8 cellular contexts compared by ENCODE assay signal in the genomic region with DNA sequence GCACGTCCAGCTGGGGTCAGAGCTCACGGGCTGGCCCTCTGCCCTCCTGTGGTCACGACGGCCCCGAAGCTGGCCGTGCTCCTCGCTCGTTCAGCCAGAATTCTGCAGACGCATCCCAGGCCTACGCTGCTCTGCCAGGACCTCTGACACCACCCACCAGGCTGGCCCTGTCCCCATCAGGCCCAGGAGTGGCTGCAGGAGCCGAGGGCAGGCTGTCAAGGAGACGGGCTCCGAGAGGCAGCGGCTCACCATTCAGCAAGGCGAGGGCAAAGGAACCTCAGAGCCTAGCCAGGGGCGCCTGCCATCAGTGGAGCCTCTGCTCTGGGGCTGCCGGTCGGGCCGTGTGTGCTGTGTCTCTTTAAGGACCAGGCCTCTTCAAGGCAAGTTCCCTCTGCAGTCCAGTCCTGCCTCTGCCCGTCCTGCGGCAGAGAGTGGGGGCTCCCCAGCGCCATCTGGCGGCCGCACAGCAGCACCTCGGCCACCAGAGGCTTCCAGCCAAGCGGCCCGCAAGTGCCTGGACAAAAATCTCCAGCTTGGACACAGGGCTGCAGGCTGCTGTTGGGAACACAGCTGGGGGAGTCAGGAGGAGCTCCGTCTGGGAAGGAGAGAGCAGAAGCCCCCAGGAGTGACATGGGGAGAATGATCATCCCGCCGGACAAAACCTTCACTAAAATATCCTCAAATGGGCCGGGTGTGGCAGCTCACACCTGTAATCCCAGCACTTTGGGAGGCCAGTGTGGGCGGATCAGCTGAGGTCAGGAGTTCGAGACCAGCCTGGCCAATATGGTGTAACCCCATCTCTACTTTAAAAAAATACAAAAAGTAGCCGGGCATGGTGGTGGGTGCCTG. TPM values are rescaled to one million over a fixed set of nuclear protein-coding genes. Genes with fewer than 3 reads are reported as not detected.
DNase-seq lines count a peak whose midpoint lies in the region; ATAC-seq and TF ChIP-seq lines count a peak whose summit lies in the region.

No MANE protein-coding gene starts in this region.

- H3K9ac ChIP-seq in endodermal cell (ENCODE audit: extremely low read depth, low read length, poor library complexity, severe bottlenecking): no peak overlapping the region
- H3K9ac ChIP-seq in mesenchymal stem cell (ENCODE audit: low read length): peak overlapping the region; percentile 81

- 41 to 49% methylated on average over 21 to 33 of the region's 34 CpGs for WGBS in endodermal cell (ENCODE audit: insufficient coverage in 1 of 2, insufficient read length in 1 of 2), 2 experiments
- WGBS in mesenchymal stem cell: 26% methylated on average over 28 of the region's 34 CpGs

- H4K8ac ChIP-seq in mesenchymal stem cell (ENCODE audit: low read length): peak overlapping the region; percentile 45

- no peak overlapping the region for H3K4me2 ChIP-seq in mesenchymal stem cell (ENCODE audit: low read length, poor library complexity, severe bottlenecking)

- no peaks in the 10 kb centered on the region for H3K36me3 Mint-ChIP-seq in endodermal cell (ENCODE audit: low read depth)

- H2BK5ac ChIP-seq in mesenchymal stem cell (ENCODE audit: low read depth, low read length, poor library complexity, severe bottlenecking): no peak overlapping the region

- peak overlapping the region; percentile 67 for H4K91ac ChIP-seq in mesenchymal stem cell (ENCODE audit: low read length)

- peak overlapping the region in 1 of 2 experiments; percentile 14 for H3K18ac ChIP-seq in mesenchymal stem cell (ENCODE audit: low read depth in 1 of 2, low read length in 2 of 2)

- H3K23ac ChIP-seq in mesenchymal stem cell (ENCODE audit: low read length in 2 of 2): no peak overlapping the region

- no peak overlapping the region for H3K14ac ChIP-seq in mesenchymal stem cell (ENCODE audit: low read length in 2 of 2)

- DNase-seq in AG08396 (ENCODE audit: low spot score): peak; percentile 93
- DNase-seq in GOT3 (lab: John Stamatoyannopoulos, UW): peak; percentile 71
- DNase-seq in NOMO-1 (lab: John Stamatoyannopoulos, UW; ENCODE audit: unreplicated experiment in 2 of 2): peak; percentile 74 to 83
- peak; percentile 42 to 62 (median 54) for DNase-seq in activated CD8-positive, alpha-beta memory T cell treated with anti-CD3 and anti-CD28 coated beads for 48 hours (ENCODE audit: low read depth in 2 of 3, low spot score in 2 of 3)
- peak; percentile 97 for DNase-seq in endodermal cell
- DNase-seq in mesenchymal stem cell: peak; percentile 87
- DNase-seq in stimulated activated CD8-positive, alpha-beta memory T cell treated with anti-CD3 and anti-CD28 coated beads, Interleukin-15, amount 100 ng/mL, for 1 hour (ENCODE audit: low read depth): peak; percentile 60

- H3K27ac Mint-ChIP-seq in endodermal cell: no peak overlapping the region

- H2AK5ac ChIP-seq in mesenchymal stem cell (ENCODE audit: low read length, severe bottlenecking): no peak overlapping the region

- no peak overlapping the region for H2BK120ac ChIP-seq in mesenchymal stem cell (ENCODE audit: low read depth, low read length)

- H3K4ac ChIP-seq in mesenchymal stem cell (ENCODE audit: low read depth in 1 of 2, low read length in 2 of 2): peak overlapping the region in 1 of 2 experiments; percentile 48

- H3K79me1 ChIP-seq in mesenchymal stem cell (replicated peaks; ENCODE audit: low read length, poor library complexity, severe bottlenecking): no peaks in the 10 kb centered on the region

- H3K27me3 ChIP-seq in endodermal cell (ENCODE audit: control insufficient read depth, insufficient read depth, low read length, poor library complexity, severe bottlenecking) (peaks cover 8% of the 10 kb centered on the region), mesenchymal stem cell (ENCODE audit: control insufficient read depth in 1 of 2, insufficient read depth in 1 of 2, low read length in 2 of 2) (peaks cover 0 to 7% of the 10 kb centered on the region in 2 experiments)

- H3K36me3 ChIP-seq in endodermal cell (ENCODE audit: control insufficient read depth, insufficient read depth, low read length) (no peaks in the 10 kb centered on the region), mesenchymal stem cell (ENCODE audit: control insufficient read depth in 1 of 2, insufficient read depth in 2 of 2, low read depth in 1 of 2, low read length in 2 of 2) (no peaks in the 10 kb centered on the region)

- no peaks in the 10 kb centered on the region for H3K9me3 ChIP-seq in endodermal cell (ENCODE audit: control insufficient read depth, low read length)
- no peaks in the 10 kb centered on the region for H3K9me3 ChIP-seq in mesenchymal stem cell (ENCODE audit: control insufficient read depth, low read length)

- peak; percentile 99 for TF ChIP-seq CTCF in endodermal cell (conservative IDR thresholded peaks at IDR 0.05)

- no peak overlapping the region for H3K27ac ChIP-seq in endodermal cell (ENCODE audit: low read depth, low read length)
- H3K27ac ChIP-seq in mesenchymal stem cell (ENCODE audit: low read length, poor library complexity, severe bottlenecking): no peak overlapping the region

- H3K4me3 ChIP-seq in endodermal cell (ENCODE audit: low read length): no peak overlapping the region
- peak overlapping the region in 1 of 2 experiments; percentile 81 for H3K4me3 ChIP-seq in mesenchymal stem cell (ENCODE audit: insufficient read depth in 1 of 2, low read depth in 1 of 2, low read length in 2 of 2)

- no peak for ATAC-seq in HG03432 (IDR thresholded peaks at IDR 0.05; ENCODE audit: unreplicated experiment)

- H3K4me1 ChIP-seq in endodermal cell (ENCODE audit: control insufficient read depth, insufficient read depth, low read length): no peaks in the 10 kb centered on the region
- H3K4me1 ChIP-seq in mesenchymal stem cell (ENCODE audit: control insufficient read depth, insufficient read depth, low read depth, low read length): peaks cover 37% of the 10 kb centered on the region

- no peak overlapping the region for H2BK12ac ChIP-seq in mesenchymal stem cell (ENCODE audit: low read length in 2 of 2)

- H3K4me1 Mint-ChIP-seq in endodermal cell: no peaks in the 10 kb centered on the region

- H3K4me3 Mint-ChIP-seq in endodermal cell: no peak overlapping the region

- peak overlapping the region; percentile 14 for H2AFZ ChIP-seq in mesenchymal stem cell (ENCODE audit: low read depth, low read length)

- H3K9me3 Mint-ChIP-seq in endodermal cell: no peaks in the 10 kb centered on the region

- H2BK15ac ChIP-seq in mesenchymal stem cell (ENCODE audit: low read depth, poor library complexity, severe bottlenecking): no peak overlapping the region

- H3K27me3 Mint-ChIP-seq in endodermal cell (ENCODE audit: insufficient read depth): peaks cover 19% of the 10 kb centered on the region

RNA-seq across cellular contexts. Expression of a gene that starts 7.4 kb away (rescaled TPM):
- 10 to 100 TPM; 51.1 to 58.7 TPM for total RNA-seq in endodermal cell
- polyA plus RNA-seq in endodermal cell (2013, experiment 1 of 2): 52.8 TPM
- 56.2 TPM for polyA plus RNA-seq in endodermal cell (2013, experiment 2 of 2)
- 57.4 TPM for polyA plus RNA-seq in mesenchymal stem cell (2013, experiment 1 of 2)
- polyA plus RNA-seq in mesenchymal stem cell (2013, experiment 2 of 2): 56.4 TPM
